In the genomic region with DNA sequence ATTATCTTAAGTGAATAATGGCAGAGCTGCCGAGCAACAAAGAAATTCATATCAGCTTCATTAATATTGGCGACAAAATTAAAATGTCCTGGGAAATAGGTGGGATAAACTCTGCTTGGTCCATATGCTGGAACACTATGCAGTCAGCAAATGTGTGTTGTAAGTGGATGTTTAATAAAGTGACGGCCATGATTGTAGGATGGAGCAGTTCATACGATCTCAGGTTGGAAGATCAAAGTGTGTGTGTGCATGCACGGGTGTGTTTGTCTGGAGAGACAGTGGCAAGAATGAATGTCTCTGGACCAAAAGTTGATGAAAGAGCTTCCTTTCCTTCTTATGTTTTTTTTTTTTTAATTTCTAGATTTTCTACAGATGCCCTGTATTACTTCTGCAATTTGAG, we compare ENCODE assay signal across 21 cellular contexts. TPM values are rescaled to one million over a fixed set of nuclear protein-coding genes. Genes with fewer than 3 reads are reported as not detected.
"Had no signal": no experiment of that assay in that cellular context is flagged by ENCODE, and none has a peak within 500 bp of the region (broad histone marks: within the 10 kb centered on the region; RNA-seq: fewer than 3 reads in every experiment).

No MANE protein-coding gene starts in this region.

- FAIRE-seq: colon, frontal cortex, keratinocyte had no signal

- DNase-seq: activated CD4-positive, alpha-beta T cell treated with anti-CD3 and anti-CD28 coated beads, Interleukin-2, amount 50 U/mL, for 4 hours; activated gamma-delta T cell; amygdala; central memory CD4-positive, alpha-beta T cell; dorsolateral prefrontal cortex; midbrain; nephron progenitor cell; occipital lobe; stimulated activated CD4-positive, alpha-beta T cell treated with anti-CD3 and anti-CD28 coated beads, Interleukin-2, amount 100 ng/mL, for 48 hours; SW 1271; T-helper 2 cell had no signal

- H3K4me3 ChIP-seq: dorsolateral prefrontal cortex, lung, skin epidermis had no signal

- H3K4me3 Mint-ChIP-seq: activated naive CD8-positive, alpha-beta T cell; brain; nephron progenitor cell; stimulated activated naive CD8-positive, alpha-beta T cell treated with anti-CD3 and anti-CD28 coated beads, Interleukin-15, Interleukin-2, amounts not matched to agents 100 ng/mL and 50 ng/mL, for 24 hours; type B pancreatic cell had no signal

- H3K9me3 Mint-ChIP-seq: nephron progenitor cell; stimulated activated naive CD8-positive, alpha-beta T cell treated with anti-CD3 and anti-CD28 coated beads, Interleukin-15, Interleukin-2, amounts not matched to agents 100 ng/mL and 50 ng/mL, for 24 hours had no signal

- H3K27ac ChIP-seq: dorsolateral prefrontal cortex, epithelial cell of prostate had no signal

- H3K36me3 Mint-ChIP-seq: activated naive CD8-positive, alpha-beta T cell; brain had no signal

- H3K27ac Mint-ChIP-seq: activated naive CD8-positive, alpha-beta T cell; nephron progenitor cell; stimulated activated naive CD8-positive, alpha-beta T cell treated with anti-CD3 and anti-CD28 coated beads, Interleukin-15, Interleukin-2, amounts not matched to agents 100 ng/mL and 50 ng/mL, for 24 hours; type B pancreatic cell had no signal

RNA-seq across cellular contexts. Expression of a gene that starts 14.8 kb away (rescaled TPM):
- total RNA-seq: frontal cortex had no signal
